16 cellular contexts compared by ENCODE assay signal in genomic region chr14:84750284-84750683, GRCh38.
"Had no signal": no experiment of that assay in that cellular context is flagged by ENCODE, and none has a peak within 500 bp of the region (broad histone marks: within the 10 kb centered on the region; RNA-seq: fewer than 3 reads in every experiment).

No MANE protein-coding gene starts in this region.

- ATAC-seq: activated T-cell treated with anti-CD3 and anti-CD28 coated beads, Interleukin-2, amount 50 U/mL, for 4 hours; gastroesophageal sphincter; left cardiac atrium had no signal

- H3K27me3 ChIP-seq: gastroesophageal sphincter, tibial artery had no signal

- H3K9ac ChIP-seq: parathyroid adenoma had no signal

- H3K4me1 ChIP-seq: gastroesophageal sphincter, parathyroid adenoma, tibial artery had no signal

- H3K4me3 ChIP-seq: coronary artery, gastroesophageal sphincter, skin epidermis, tibial artery had no signal

- H3K4me1 Mint-ChIP-seq: activated naive CD8-positive, alpha-beta T cell treated with anti-CD3 and anti-CD28 coated beads, Interleukin-2, amount 10 ng/mL, durations not matched to agents 7 days and 5 days; nephron progenitor cell had no signal

- H3K27ac ChIP-seq: coronary artery, gastroesophageal sphincter, parathyroid adenoma, skin epidermis, tibial artery had no signal

- H3K27ac Mint-ChIP-seq: activated naive CD8-positive, alpha-beta T cell treated with anti-CD3 and anti-CD28 coated beads, Interleukin-2, amount 10 ng/mL, durations not matched to agents 7 days and 5 days; nephron progenitor cell had no signal

- H3K27me3 Mint-ChIP-seq: activated naive CD8-positive, alpha-beta T cell treated with anti-CD3 and anti-CD28 coated beads, Interleukin-2, amount 10 ng/mL, durations not matched to agents 7 days and 5 days had no signal

- H3K36me3 Mint-ChIP-seq: activated naive CD8-positive, alpha-beta T cell treated with anti-CD3 and anti-CD28 coated beads, Interleukin-2, amount 10 ng/mL, durations not matched to agents 7 days and 5 days had no signal

- DNase-seq: activated CD4-positive, alpha-beta T cell treated with anti-CD3 and anti-CD28 coated beads, Interleukin-2, amount 50 U/mL, for 48 hours; activated CD4-positive, CD25-positive, alpha-beta regulatory T cell treated with anti-CD3 and anti-CD28 coated beads, Interleukin-2, amount 50 U/mL, for 72 hours; activated effector memory CD4-positive, alpha-beta T cell treated with anti-CD3 and anti-CD28 coated beads, Interleukin-2, amount 50 U/mL, for 16 hours; activated naive CD8-positive, alpha-beta T cell treated with anti-CD3 and anti-CD28 coated beads, Interleukin-2, amount 10 ng/mL, durations not matched to agents 7 days and 5 days; activated T-cell treated with anti-CD3 and anti-CD28 coated beads, Interleukin-2, amount 50 U/mL, for 4 hours; effector CD8-positive, alpha-beta T cell; hypothalamus; left cardiac atrium; nephron progenitor cell; retina; SHP77; tibial artery had no signal

- H3K36me3 ChIP-seq: gastroesophageal sphincter, tibial artery had no signal

- H3K4me3 Mint-ChIP-seq: activated naive CD8-positive, alpha-beta T cell treated with anti-CD3 and anti-CD28 coated beads, Interleukin-2, amount 10 ng/mL, durations not matched to agents 7 days and 5 days; activated T-cell treated with anti-CD3 and anti-CD28 coated beads, Interleukin-2, amount 50 U/mL, for 4 hours; nephron progenitor cell had no signal

- H3K79me2 ChIP-seq: parathyroid adenoma had no signal

- H2AFZ ChIP-seq: parathyroid adenoma had no signal
